20 cellular contexts compared by ENCODE assay signal in genomic region chr14:94952097-94952496, GRCh38.
"Had no signal": no experiment of that assay in that cellular context is flagged by ENCODE, and none has a peak within 500 bp of the region (broad histone marks: within the 10 kb centered on the region; RNA-seq: fewer than 3 reads in every experiment).

No MANE protein-coding gene starts in this region.

- H3K4me3 ChIP-seq: SJSA1 had no signal

- H3K9me3 ChIP-seq: SJSA1, SK-N-SH had no signal

- H3K36me3 ChIP-seq: SJSA1 had no signal

- H3K27me3 ChIP-seq: SJSA1 had no signal

- DNase-seq: KBM-7, MV-4-11, NCI-H1048, NCI-H1105, NCI-H1417, NCI-H146, NCI-H1694 treated with DMSO at 0.1 percent for 48 hours, NCI-H1930, NCI-H2081, NCI-H2107, NCI-H2227 treated with DMSO at 0.1 percent for 48 hours, NCI-H524 treated with DMSO at 0.1 percent for 48 hours, NCI-H69, NCI-H774, Right ventricle myocardium superior, RPMI8226, SIG-M5, SK-N-SH, SW 1271 had no signal

- H3K4me1 ChIP-seq: SJSA1 had no signal
